1 cellular context compared by ENCODE assay signal in genomic region chr5:72290356-72291133, GRCh38.
TF ChIP-seq lines count a peak whose summit lies in the region.

No MANE protein-coding gene starts in this region.

TF ChIP-seq in GM23338, 12 proteins besides CTCF, POLR2A, EP300 and RAD21 (continued from another document):
- no peak for TF ChIP-seq ZNF462 (CRISPR knock-in tag; IDR thresholded peaks at IDR 0.05)
- TF ChIP-seq REST (IDR thresholded peaks at IDR 0.05; ENCODE audit: unreplicated experiment): no peak
- TF ChIP-seq POLR2AphosphoS5 (IDR thresholded peaks at IDR 0.05; ENCODE audit: low read depth): no peak
- TF ChIP-seq CREB1 (CRISPR knock-in tag; IDR thresholded peaks at IDR 0.05; ENCODE audit: low read depth): no peak
- no peak for TF ChIP-seq EZH2 (IDR thresholded peaks at IDR 0.05; ENCODE audit: low read depth, unreplicated experiment)
